Comparison of ENCODE assay signal across 23 cellular contexts in the genomic region with DNA sequence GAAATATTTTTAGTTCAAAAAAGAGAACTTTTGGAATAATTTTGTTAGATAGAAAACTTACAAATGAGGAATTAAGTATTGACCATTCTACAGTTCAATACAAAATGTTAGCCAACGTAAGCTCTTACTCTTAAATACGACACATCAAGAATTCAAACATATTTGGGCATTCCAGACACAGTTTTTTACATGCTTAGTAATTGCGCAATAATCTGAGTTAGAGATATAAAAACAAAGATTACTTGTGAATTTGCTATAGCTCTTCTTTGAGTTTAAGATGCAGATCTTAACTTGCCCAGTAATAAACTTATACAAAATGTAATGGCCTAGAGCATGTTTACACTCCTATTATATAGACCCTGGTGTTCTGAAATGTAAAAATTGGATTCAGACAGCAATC. TPM values are rescaled to one million over a fixed set of nuclear protein-coding genes. Genes with fewer than 3 reads are reported as not detected.
DNase-seq lines count a peak whose midpoint lies in the region; ATAC-seq and TF ChIP-seq lines count a peak whose summit lies in the region.
"Had no signal": no experiment of that assay in that cellular context is flagged by ENCODE, and none has a peak within 500 bp of the region (broad histone marks: within the 10 kb centered on the region; RNA-seq: fewer than 3 reads in every experiment).

No MANE protein-coding gene starts in this region.

- no peaks in the 10 kb centered on the region for H3K36me3 ChIP-seq in GM23248 (ENCODE audit: low read depth)
- H3K36me3 ChIP-seq: BLaER1, Peyer's patch had no signal

- no peak for ATAC-seq in stimulated activated memory B cell treated with anti-CD40 and anti-IgM and Interleukin-4, amounts not matched to agents 10 μg/mL and 1 μg/mL and 100 μg/mL, for 72 hours
- ATAC-seq: SK-N-SH treated with all-trans-retinoic acid at 6 μM for 48 hours had no signal

- peaks cover 5% of the 10 kb centered on the region for H3K4me1 Mint-ChIP-seq in chondrocyte (ENCODE audit: low read depth)
- H3K4me1 Mint-ChIP-seq in stimulated activated memory B cell treated with anti-CD40 and anti-IgM and Interleukin-4, amounts not matched to agents 10 μg/mL and 1 μg/mL and 100 μg/mL, for 72 hours: peaks cover 12% of the 10 kb centered on the region

- H4K20me1 ChIP-seq in GM23248 (ENCODE audit: insufficient read depth): no peaks in the 10 kb centered on the region
- H4K20me1 ChIP-seq: BLaER1 had no signal

- no peak overlapping the region for H3K4me3 Mint-ChIP-seq in chondrocyte (ENCODE audit: unreplicated experiment)
- no peak overlapping the region for H3K4me3 Mint-ChIP-seq in stimulated activated memory B cell treated with anti-CD40 and anti-IgM and Interleukin-4, amounts not matched to agents 10 μg/mL and 1 μg/mL and 100 μg/mL, for 72 hours
- H3K4me3 Mint-ChIP-seq: CD4-positive, alpha-beta T cell had no signal

- H3K4me3 ChIP-seq in GM23248 (no peak overlapping the region), skeletal muscle cell (ENCODE audit: low read depth, low read length) (no peak overlapping the region)
- H3K4me3 ChIP-seq: BLaER1, Peyer's patch had no signal

- H3K9me2 ChIP-seq in GM23248 (ENCODE audit: insufficient read depth): no peaks in the 10 kb centered on the region

- no peaks in the 10 kb centered on the region for H3F3A ChIP-seq in GM23248 (ENCODE audit: insufficient read depth)

- 89 to 92% methylated on average over 3 of the region's 3 CpGs for WGBS in GM23248 (ENCODE audit: low coverage in 1 of 2, low lambda C conversion rate in 2 of 2, missing lambda C conversion rate in 2 of 2), 2 experiments

- no peak overlapping the region for H3K27ac Mint-ChIP-seq in chondrocyte (ENCODE audit: unreplicated experiment)
- H3K27ac Mint-ChIP-seq in stimulated activated memory B cell treated with anti-CD40 and anti-IgM and Interleukin-4, amounts not matched to agents 10 μg/mL and 1 μg/mL and 100 μg/mL, for 72 hours: no peak overlapping the region
- H3K27ac Mint-ChIP-seq: CD4-positive, alpha-beta T cell had no signal

- no peaks in the 10 kb centered on the region for H3K27me3 Mint-ChIP-seq in chondrocyte (ENCODE audit: low read depth)
- no peaks in the 10 kb centered on the region for H3K27me3 Mint-ChIP-seq in stimulated activated memory B cell treated with anti-CD40 and anti-IgM and Interleukin-4, amounts not matched to agents 10 μg/mL and 1 μg/mL and 100 μg/mL, for 72 hours
- H3K27me3 Mint-ChIP-seq: CD4-positive, alpha-beta T cell had no signal

- H2AFZ ChIP-seq in GM23248: no peak overlapping the region

- no peaks in the 10 kb centered on the region for H3K79me2 ChIP-seq in GM23248 (ENCODE audit: insufficient read depth)

- no peaks in the 10 kb centered on the region for H3K9me3 Mint-ChIP-seq in chondrocyte (ENCODE audit: low read depth)
- no peaks in the 10 kb centered on the region for H3K9me3 Mint-ChIP-seq in stimulated activated memory B cell treated with anti-CD40 and anti-IgM and Interleukin-4, amounts not matched to agents 10 μg/mL and 1 μg/mL and 100 μg/mL, for 72 hours
- H3K9me3 Mint-ChIP-seq: CD4-positive, alpha-beta T cell had no signal

- DNase-seq in GM23248: peak; percentile 18
- peak; percentile 17 for DNase-seq in OCI-M1 (lab: John Stamatoyannopoulos, UW)
- peak; percentile 32 for DNase-seq in fibroblast of peridontal ligament (ENCODE audit: extremely low read depth)
- DNase-seq in skeletal muscle cell (ENCODE audit: low read depth): peak; percentile 13
- no peak for DNase-seq in NK-92 treated with Interleukin-12 subunit alpha and Interleukin-12 subunit beta, amount 100 ng/mL, for 24 hours (lab: John Stamatoyannopoulos, UW)
- DNase-seq in activated T-cell treated with anti-CD3 and anti-CD28 coated beads for 4 hours: no peak
- DNase-seq in chondrocyte (ENCODE audit: low spot score): no peak
- DNase-seq: Caco-2; CD4-positive, alpha-beta T cell; DMS 273 treated with DMSO at 0.1 percent for 48 hours; DMS79 treated with DMSO at 0.1 percent for 48 hours; KBM-7; NCI-H1092 treated with DMSO at 0.1 percent for 48 hours; NCI-H1436 treated with DMSO at 0.1 percent for 48 hours; NCI-H1930; NCI-H2227 treated with DMSO at 0.1 percent for 48 hours; NCI-H510A; NCI-H748 treated with DMSO at 0.1 percent for 48 hours; Peyer's patch had no signal

- in situ Hi-C loops in GM23248 (cut with MboI): no loop called here

- H3K4me1 ChIP-seq in GM23248 (ENCODE audit: insufficient read depth): no peaks in the 10 kb centered on the region
- H3K4me1 ChIP-seq: BLaER1, Peyer's patch had no signal

- H3K36me3 Mint-ChIP-seq in chondrocyte (ENCODE audit: low read depth): no peaks in the 10 kb centered on the region
- H3K36me3 Mint-ChIP-seq in stimulated activated memory B cell treated with anti-CD40 and anti-IgM and Interleukin-4, amounts not matched to agents 10 μg/mL and 1 μg/mL and 100 μg/mL, for 72 hours: no peaks in the 10 kb centered on the region

- TF ChIP-seq CTCF in chondrocyte (IDR thresholded peaks at IDR 0.05): no peak

- no peaks in the 10 kb centered on the region for H3K27me3 ChIP-seq in GM23248 (replicated peaks; ENCODE audit: insufficient read depth)
- H3K27me3 ChIP-seq: BLaER1, Peyer's patch had no signal

- no peak overlapping the region for H3K9ac ChIP-seq in GM23248
- H3K9ac ChIP-seq: BLaER1 had no signal

- H3K27ac ChIP-seq in GM23248: no peak overlapping the region
- H3K27ac ChIP-seq: BLaER1, Peyer's patch had no signal

- H3K4me2 ChIP-seq in GM23248 (ENCODE audit: unreplicated experiment): no peak overlapping the region
- H3K4me2 ChIP-seq: BLaER1 had no signal

- H3K9me3 ChIP-seq in GM23248 (ENCODE audit: low read depth): no peaks in the 10 kb centered on the region
- H3K9me3 ChIP-seq: BLaER1, Caco-2, Peyer's patch had no signal

RNA-seq across cellular contexts. Expression of gene HPGDS, which starts 1.2 kb away (rescaled TPM):
- not detected in 2 replicates for total RNA-seq in GM23248 (2014; rRNA removed; shearing (Covaris generic))
- not detected in 2 replicates for polyA plus RNA-seq in GM23248 (2016; fragmentation: Nextera tagmentation; extraction: Ambion mirVana)
- not detected in 3 replicates for total RNA-seq in chondrocyte
- total RNA-seq: Caco-2; CD4-positive, alpha-beta T cell; H4 had no signal

Comparison
In these comparisons a context has a peak if more than half of its experiments do, and no peak if none do; other contexts are left out.
1. DNase-seq: peak in GM23248 (single experiment), OCI-M1 (single experiment), fibroblast of peridontal ligament (single experiment) and skeletal muscle cell (single experiment); none in NK-92 treated with Interleukin-12 subunit alpha and Interleukin-12 subunit beta, amount 100 ng/mL, for 24 hours (single experiment), activated T-cell treated with anti-CD3 and anti-CD28 coated beads for 4 hours (single experiment) and chondrocyte (single experiment).